17 cellular contexts compared by ENCODE assay signal in the genomic region with DNA sequence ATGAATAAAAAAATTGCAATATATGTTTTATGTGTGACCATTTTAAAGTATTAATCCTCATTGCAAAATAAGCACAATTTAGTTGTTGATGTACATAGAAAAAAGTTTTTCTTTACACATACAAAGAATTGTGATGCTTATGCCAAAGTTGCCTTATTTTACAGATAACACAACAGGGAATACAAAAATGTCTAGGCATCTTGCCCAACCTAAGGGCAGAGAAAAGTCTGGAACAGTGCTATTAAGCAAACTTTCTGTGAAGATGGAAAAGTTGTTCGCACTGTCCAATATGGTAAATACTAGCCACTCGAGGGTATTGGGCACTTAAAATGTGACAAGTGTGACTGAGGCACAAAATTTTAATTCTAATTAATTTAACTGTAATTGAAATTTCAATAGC.
"Had no signal": no experiment of that assay in that cellular context is flagged by ENCODE, and none has a peak within 500 bp of the region (broad histone marks: within the 10 kb centered on the region; RNA-seq: fewer than 3 reads in every experiment).

No MANE protein-coding gene starts in this region.

- ATAC-seq: heart right ventricle had no signal

- FAIRE-seq: frontal cortex, islet of Langerhans, small intestine, urothelium cell line had no signal

- H3K4me3 ChIP-seq: colonic mucosa, heart right ventricle, sigmoid colon, stomach had no signal

- DNase-seq: colonic mucosa; dermis blood vessel endothelial cell; heart right ventricle; hypothalamus; kidney glomerular epithelial cell; mesendoderm; naive B cell; nephron progenitor cell; posterior cingulate gyrus; sigmoid colon; small intestine; stimulated activated CD4-positive, alpha-beta T cell treated with anti-CD3 and anti-CD28 coated beads, Interleukin-12 subunit alpha, Interleukin-12 subunit beta, amount 100 ng/mL, for 4 hours; stimulated activated naive CD4-positive, alpha-beta T cell; stomach had no signal
